In the genomic region with DNA sequence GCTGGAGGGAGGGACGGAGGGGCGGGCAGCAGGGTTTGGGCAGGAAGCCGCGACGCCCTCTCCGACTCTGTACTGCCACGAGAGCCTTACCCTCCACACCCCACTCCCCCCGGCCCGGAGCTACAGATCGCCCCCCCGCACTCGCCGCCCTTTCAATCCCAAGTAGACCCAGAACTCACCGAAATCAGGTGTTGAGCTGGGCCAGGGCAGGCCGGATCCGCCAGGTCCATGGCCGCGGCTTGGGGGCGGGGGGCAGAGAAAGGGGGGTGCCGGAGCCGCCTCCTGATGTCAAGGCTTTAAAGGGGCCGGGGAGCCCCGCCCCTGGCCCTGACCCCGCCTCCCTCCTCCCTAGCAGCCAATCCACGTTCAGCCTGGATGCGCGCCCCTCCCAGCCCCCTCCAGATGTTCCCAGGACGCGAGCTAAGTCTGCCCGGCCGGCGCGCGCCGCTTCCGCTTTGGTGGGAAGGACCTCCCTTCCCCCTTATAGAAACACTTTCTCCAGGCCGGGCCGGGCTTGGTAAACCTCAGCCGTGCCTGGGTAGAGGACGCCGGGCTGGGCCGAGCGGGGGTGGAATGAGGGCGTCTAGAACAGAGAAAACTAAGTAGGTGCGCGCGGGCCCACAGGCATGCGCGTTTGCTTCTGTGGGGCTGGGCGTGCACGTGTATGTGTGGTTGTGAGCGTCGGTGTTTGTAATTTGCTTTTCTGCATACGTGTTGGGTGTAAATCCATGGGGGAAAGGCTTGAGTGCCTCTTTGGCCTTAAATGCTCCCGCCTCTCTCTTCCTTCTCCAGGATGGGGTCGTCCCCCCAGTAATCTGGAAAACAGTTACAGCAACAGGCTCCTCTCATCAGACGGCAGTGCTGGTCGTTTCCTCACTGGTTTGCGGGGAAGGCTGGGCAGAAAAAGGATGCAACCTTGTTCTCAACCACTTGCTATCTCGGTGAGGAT, we compare ENCODE assay signal across 1 cellular context.
A peak's percentile ranks its signal among the peaks of the same experiment; 100 is the strongest.
TF ChIP-seq lines count a peak whose summit lies in the region.

NCKAP5L (minus strand) TSS at position 271 of the 949 bp plus-strand sequence. CDS start 24,369 bp downstream, outside the sequence.

TF ChIP-seq in HepG2, 621 proteins besides CTCF, POLR2A, EP300 and RAD21 (continued from another document):
- TF ChIP-seq HNF1B (CRISPR knock-in tag; IDR thresholded peaks at IDR 0.05): peak; percentile 63
- TF ChIP-seq, protein P1, sequence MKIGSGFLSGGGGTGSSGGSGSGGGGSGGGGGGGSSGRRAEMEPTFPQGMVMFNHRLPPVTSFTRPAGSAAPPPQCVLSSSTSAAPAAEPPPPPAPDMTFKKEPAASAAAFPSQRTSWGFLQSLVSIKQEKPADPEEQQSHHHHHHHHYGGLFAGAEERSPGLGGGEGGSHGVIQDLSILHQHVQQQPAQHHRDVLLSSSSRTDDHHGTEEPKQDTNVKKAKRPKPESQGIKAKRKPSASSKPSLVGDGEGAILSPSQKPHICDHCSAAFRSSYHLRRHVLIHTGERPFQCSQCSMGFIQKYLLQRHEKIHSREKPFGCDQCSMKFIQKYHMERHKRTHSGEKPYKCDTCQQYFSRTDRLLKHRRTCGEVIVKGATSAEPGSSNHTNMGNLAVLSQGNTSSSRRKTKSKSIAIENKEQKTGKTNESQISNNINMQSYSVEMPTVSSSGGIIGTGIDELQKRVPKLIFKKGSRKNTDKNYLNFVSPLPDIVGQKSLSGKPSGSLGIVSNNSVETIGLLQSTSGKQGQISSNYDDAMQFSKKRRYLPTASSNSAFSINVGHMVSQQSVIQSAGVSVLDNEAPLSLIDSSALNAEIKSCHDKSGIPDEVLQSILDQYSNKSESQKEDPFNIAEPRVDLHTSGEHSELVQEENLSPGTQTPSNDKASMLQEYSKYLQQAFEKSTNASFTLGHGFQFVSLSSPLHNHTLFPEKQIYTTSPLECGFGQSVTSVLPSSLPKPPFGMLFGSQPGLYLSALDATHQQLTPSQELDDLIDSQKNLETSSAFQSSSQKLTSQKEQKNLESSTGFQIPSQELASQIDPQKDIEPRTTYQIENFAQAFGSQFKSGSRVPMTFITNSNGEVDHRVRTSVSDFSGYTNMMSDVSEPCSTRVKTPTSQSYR (CRISPR knock-in tag; IDR thresholded peaks at IDR 0.05; ENCODE audit: borderline replicate concordance): peak; percentile 69; the same call in 1 of the 2 replicates
- TF ChIP-seq ZNF230 (CRISPR knock-in tag; IDR thresholded peaks at IDR 0.05): no peak
- TF ChIP-seq ZNF552 (CRISPR knock-in tag; IDR thresholded peaks at IDR 0.05; ENCODE audit: borderline replicate concordance): peak; percentile 34; the same call in 1 of the 2 replicates
- TF ChIP-seq ZNF256 (CRISPR knock-in tag; conservative IDR thresholded peaks at IDR 0.05): no peak
- TF ChIP-seq, protein P2, sequence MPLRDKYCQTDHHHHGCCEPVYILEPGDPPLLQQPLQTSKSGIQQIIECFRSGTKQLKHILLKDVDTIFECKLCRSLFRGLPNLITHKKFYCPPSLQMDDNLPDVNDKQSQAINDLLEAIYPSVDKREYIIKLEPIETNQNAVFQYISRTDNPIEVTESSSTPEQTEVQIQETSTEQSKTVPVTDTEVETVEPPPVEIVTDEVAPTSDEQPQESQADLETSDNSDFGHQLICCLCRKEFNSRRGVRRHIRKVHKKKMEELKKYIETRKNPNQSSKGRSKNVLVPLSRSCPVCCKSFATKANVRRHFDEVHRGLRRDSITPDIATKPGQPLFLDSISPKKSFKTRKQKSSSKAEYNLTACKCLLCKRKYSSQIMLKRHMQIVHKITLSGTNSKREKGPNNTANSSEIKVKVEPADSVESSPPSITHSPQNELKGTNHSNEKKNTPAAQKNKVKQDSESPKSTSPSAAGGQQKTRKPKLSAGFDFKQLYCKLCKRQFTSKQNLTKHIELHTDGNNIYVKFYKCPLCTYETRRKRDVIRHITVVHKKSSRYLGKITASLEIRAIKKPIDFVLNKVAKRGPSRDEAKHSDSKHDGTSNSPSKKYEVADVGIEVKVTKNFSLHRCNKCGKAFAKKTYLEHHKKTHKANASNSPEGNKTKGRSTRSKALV (CRISPR knock-in tag; IDR thresholded peaks at IDR 0.05): no peak
- TF ChIP-seq ZC3H4 (CRISPR knock-in tag; IDR thresholded peaks at IDR 0.05; ENCODE audit: borderline replicate concordance): no peak
- no peak for TF ChIP-seq ZNF792 (CRISPR knock-in tag; IDR thresholded peaks at IDR 0.05)
- peak; percentile 56; the same call in 1 of the 2 replicates for TF ChIP-seq TFDP2 (CRISPR knock-in tag; IDR thresholded peaks at IDR 0.05)
- peak; percentile 6; the same call in 1 of the 2 replicates for TF ChIP-seq ZSCAN25 (CRISPR knock-in tag; IDR thresholded peaks at IDR 0.05)
- TF ChIP-seq REST (IDR thresholded peaks at IDR 0.05; ENCODE audit: borderline replicate concordance in 1 of 2, low read depth in 1 of 2, low read length in 2 of 2): no peak; a peak in 1 of 4 replicates
- TF ChIP-seq PRDM4 (CRISPR knock-in tag; IDR thresholded peaks at IDR 0.05; ENCODE audit: borderline replicate concordance): no peak
- no peak for TF ChIP-seq MAF1 (CRISPR knock-in tag; IDR thresholded peaks at IDR 0.05; ENCODE audit: borderline replicate concordance)
